In the genomic region with DNA sequence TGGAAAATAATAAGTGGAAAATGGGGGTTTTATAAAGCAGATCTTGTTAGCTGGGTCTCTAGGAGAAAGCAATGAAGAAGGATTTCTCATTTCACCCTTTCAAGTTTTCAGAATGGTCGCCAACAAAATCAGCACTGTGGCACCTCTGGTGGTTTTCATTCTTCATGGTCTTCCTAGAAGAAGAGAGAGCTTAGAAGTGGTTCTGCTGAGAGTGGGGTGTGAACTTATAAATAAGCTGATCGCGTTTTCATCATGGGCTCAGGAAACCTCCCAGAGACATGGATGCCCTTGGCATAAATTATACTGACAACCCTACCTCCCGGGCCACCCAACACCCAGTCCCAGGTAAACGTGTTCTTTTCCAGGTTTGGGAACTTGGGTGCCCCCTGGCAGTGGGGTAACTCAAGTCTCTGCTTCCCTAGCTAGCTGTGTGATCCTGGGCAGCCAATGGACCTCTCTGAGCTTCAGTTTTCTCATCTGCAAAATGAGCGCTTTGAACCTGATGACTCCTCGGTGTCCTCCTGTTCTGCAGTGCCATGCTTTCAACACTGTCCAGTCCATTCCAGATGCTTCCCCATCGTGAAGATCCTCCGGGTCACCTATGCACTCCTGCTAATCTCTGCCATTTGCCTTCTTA, we compare ENCODE assay signal across 8 cellular contexts.
DNase-seq lines count a peak whose midpoint lies in the region; ATAC-seq and TF ChIP-seq lines count a peak whose summit lies in the region.

No MANE protein-coding gene starts in this region.

- TF ChIP-seq CTCF in glutamatergic neuron (IDR thresholded peaks at IDR 0.05; ENCODE audit: partially characterized antibody, unreplicated experiment): no peak

- intact Hi-C loops in activated naive CD4-positive, alpha-beta T cell treated with anti-CD3 and anti-CD28 coated beads for 36 hours (cut with micrococcal nuclease): loop anchor here (1.0 to 2.0 kb wide), 2 partner anchors 55 to 295 kb away; partner anchors contain the start of gene HSPA8

- ATAC-seq in stimulated activated naive B cell treated with anti-CD40 and anti-IgM and Interleukin-4, amounts not matched to agents 10 μg/mL and 1 μg/mL and 100 μg/mL, for 72 hours (replicated peaks): no peak

- peak; percentile 30 for DNase-seq in activated naive CD4-positive, alpha-beta T cell treated with anti-CD3 and anti-CD28 coated beads for 36 hours
- DNase-seq in activated naive CD4-positive, alpha-beta T cell (lab: John Stamatoyannopoulos, UW): no peak
- DNase-seq in glutamatergic neuron (no peak), NCI-H1694 (lab: John Stamatoyannopoulos, UW) (no peak), NCI-H2107 treated with DMSO at 0.1 percent for 48 hours (lab: John Stamatoyannopoulos, UW; ENCODE audit: unreplicated experiment) (no peak), NOMO-1 treated with DMSO at 0.1 percent for 48 hours (lab: John Stamatoyannopoulos, UW; ENCODE audit: unreplicated experiment) (no peak)
- DNase-seq in stimulated activated naive B cell treated with anti-CD40 and anti-IgM and Interleukin-4, amounts not matched to agents 10 μg/mL and 1 μg/mL and 100 μg/mL, for 72 hours: no peak

- no peaks in the 10 kb centered on the region for H3K36me3 Mint-ChIP-seq in activated naive CD4-positive, alpha-beta T cell treated with anti-CD3 and anti-CD28 coated beads for 36 hours (ENCODE audit: low read depth)
- peaks cover 19% of the 10 kb centered on the region for H3K36me3 Mint-ChIP-seq in T-helper 1 cell treated with Interleukin-12 subunit alpha and Interleukin-12 subunit beta and Interleukin-4 antibody, amounts not matched to agents 30 μg/mL and 1 μg/mL, for 36 hours (ENCODE audit: low read depth)
- H3K36me3 Mint-ChIP-seq in glutamatergic neuron (ENCODE audit: unreplicated experiment): no peaks in the 10 kb centered on the region
- H3K36me3 Mint-ChIP-seq in stimulated activated naive B cell treated with anti-CD40 and anti-IgM and Interleukin-4, amounts not matched to agents 10 μg/mL and 1 μg/mL and 100 μg/mL, for 72 hours: no peaks in the 10 kb centered on the region

- H3K4me1 Mint-ChIP-seq in activated naive CD4-positive, alpha-beta T cell treated with anti-CD3 and anti-CD28 coated beads for 36 hours (ENCODE audit: low read depth): peaks cover 35% of the 10 kb centered on the region
- H3K4me1 Mint-ChIP-seq in T-helper 1 cell treated with Interleukin-12 subunit alpha and Interleukin-12 subunit beta and Interleukin-4 antibody, amounts not matched to agents 30 μg/mL and 1 μg/mL, for 36 hours (ENCODE audit: low read depth): peaks cover 42% of the 10 kb centered on the region
- H3K4me1 Mint-ChIP-seq in glutamatergic neuron (ENCODE audit: low read depth, unreplicated experiment): peaks cover 5% of the 10 kb centered on the region
- H3K4me1 Mint-ChIP-seq in stimulated activated naive B cell treated with anti-CD40 and anti-IgM and Interleukin-4, amounts not matched to agents 10 μg/mL and 1 μg/mL and 100 μg/mL, for 72 hours: peaks cover 4 to 14% of the 10 kb centered on the region in 2 donors

- peaks cover 43% of the 10 kb centered on the region for H3K27me3 Mint-ChIP-seq in activated naive CD4-positive, alpha-beta T cell treated with anti-CD3 and anti-CD28 coated beads for 36 hours (ENCODE audit: low read depth)
- no peaks in the 10 kb centered on the region for H3K27me3 Mint-ChIP-seq in T-helper 1 cell treated with Interleukin-12 subunit alpha and Interleukin-12 subunit beta and Interleukin-4 antibody, amounts not matched to agents 30 μg/mL and 1 μg/mL, for 36 hours (ENCODE audit: low read depth)
- H3K27me3 Mint-ChIP-seq in glutamatergic neuron (ENCODE audit: unreplicated experiment): peaks cover 17% of the 10 kb centered on the region
- peaks cover 43 to 53% of the 10 kb centered on the region in 2 donors for H3K27me3 Mint-ChIP-seq in stimulated activated naive B cell treated with anti-CD40 and anti-IgM and Interleukin-4, amounts not matched to agents 10 μg/mL and 1 μg/mL and 100 μg/mL, for 72 hours

- H3K27ac Mint-ChIP-seq in activated naive CD4-positive, alpha-beta T cell treated with anti-CD3 and anti-CD28 coated beads for 36 hours: peak overlapping the region; percentile 77
- peak overlapping the region; percentile 90 for H3K27ac Mint-ChIP-seq in T-helper 1 cell treated with Interleukin-12 subunit alpha and Interleukin-12 subunit beta and Interleukin-4 antibody, amounts not matched to agents 30 μg/mL and 1 μg/mL, for 36 hours
- no peak overlapping the region for H3K27ac Mint-ChIP-seq in glutamatergic neuron (ENCODE audit: unreplicated experiment)
- H3K27ac Mint-ChIP-seq in stimulated activated naive B cell treated with anti-CD40 and anti-IgM and Interleukin-4, amounts not matched to agents 10 μg/mL and 1 μg/mL and 100 μg/mL, for 72 hours: no peak overlapping the region

- H3K4me3 Mint-ChIP-seq in activated naive CD4-positive, alpha-beta T cell treated with anti-CD3 and anti-CD28 coated beads for 36 hours: peak overlapping the region; percentile 87
- H3K4me3 Mint-ChIP-seq in T-helper 1 cell treated with Interleukin-12 subunit alpha and Interleukin-12 subunit beta and Interleukin-4 antibody, amounts not matched to agents 30 μg/mL and 1 μg/mL, for 36 hours: peak overlapping the region; percentile 99
- peak overlapping the region; percentile 99 for H3K4me3 Mint-ChIP-seq in glutamatergic neuron (ENCODE audit: unreplicated experiment)
- H3K4me3 Mint-ChIP-seq in stimulated activated naive B cell treated with anti-CD40 and anti-IgM and Interleukin-4, amounts not matched to agents 10 μg/mL and 1 μg/mL and 100 μg/mL, for 72 hours: peak overlapping the region; percentile 81 to 83

- H3K9me3 Mint-ChIP-seq in activated naive CD4-positive, alpha-beta T cell treated with anti-CD3 and anti-CD28 coated beads for 36 hours: no peaks in the 10 kb centered on the region
- no peaks in the 10 kb centered on the region for H3K9me3 Mint-ChIP-seq in T-helper 1 cell treated with Interleukin-12 subunit alpha and Interleukin-12 subunit beta and Interleukin-4 antibody, amounts not matched to agents 30 μg/mL and 1 μg/mL, for 36 hours
- peaks cover 7% of the 10 kb centered on the region for H3K9me3 Mint-ChIP-seq in glutamatergic neuron (ENCODE audit: unreplicated experiment)
- no peaks in the 10 kb centered on the region for H3K9me3 Mint-ChIP-seq in stimulated activated naive B cell treated with anti-CD40 and anti-IgM and Interleukin-4, amounts not matched to agents 10 μg/mL and 1 μg/mL and 100 μg/mL, for 72 hours

- CTCF ChIA-PET in activated naive CD4-positive, alpha-beta T cell treated with anti-CD3 and anti-CD28 coated beads for 36 hours (lab: Charles Lee): interaction anchor here (0.6 to 4.2 kb wide), 14 partner anchors 10 to 219 kb away, joined by 3 to 35 read pairs (median 4); no protein-coding TSS in a partner anchor

Comparison
In these comparisons a context has a peak if more than half of its experiments do, and no peak if none do; other contexts are left out.
1. H3K27ac Mint-ChIP-seq: peak in activated naive CD4-positive, alpha-beta T cell treated with anti-CD3 and anti-CD28 coated beads for 36 hours (single experiment) and T-helper 1 cell treated with Interleukin-12 subunit alpha and Interleukin-12 subunit beta and Interleukin-4 antibody, amounts not matched to agents 30 μg/mL and 1 μg/mL, for 36 hours (single experiment); none in glutamatergic neuron (single experiment) and stimulated activated naive B cell treated with anti-CD40 and anti-IgM and Interleukin-4, amounts not matched to agents 10 μg/mL and 1 μg/mL and 100 μg/mL, for 72 hours (single experiment).
2. Peak in every context shown above with its lines, with median percentiles within 50 percentile points of each other: H3K4me3 Mint-ChIP-seq.